In the genomic region with DNA sequence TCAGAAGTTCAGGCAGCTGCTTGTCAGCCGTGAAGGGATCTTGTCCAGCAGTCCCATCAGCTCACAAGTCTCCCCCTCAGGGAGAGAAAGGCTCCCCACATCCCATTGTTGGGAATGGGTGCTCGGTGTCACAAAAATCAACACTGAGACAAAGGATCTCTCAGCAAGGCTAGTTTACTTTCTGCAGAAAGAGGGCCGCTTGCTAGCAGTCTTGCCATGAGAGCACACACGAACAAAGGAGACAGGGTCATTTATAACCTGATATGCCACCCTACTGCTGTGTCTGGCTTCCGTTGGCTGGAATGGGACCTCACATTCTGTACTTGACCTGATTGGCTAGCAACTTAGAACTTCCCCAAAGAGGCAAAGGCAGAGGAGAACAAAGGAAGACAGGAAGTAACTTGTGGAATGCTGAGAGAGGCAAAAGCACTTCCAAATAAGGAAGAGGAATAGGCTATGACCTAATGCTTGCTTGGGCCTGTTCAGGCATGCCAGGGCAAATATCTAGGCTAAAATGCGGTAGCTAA, we compare ENCODE assay signal across 1 cellular context.
TF ChIP-seq lines count a peak whose summit lies in the region.

No MANE protein-coding gene starts in this region.

TF ChIP-seq in HEK293, 187 proteins besides CTCF, POLR2A, EP300 and RAD21 (continued from another document and continues in another):
- TF ChIP-seq, protein P1, sequence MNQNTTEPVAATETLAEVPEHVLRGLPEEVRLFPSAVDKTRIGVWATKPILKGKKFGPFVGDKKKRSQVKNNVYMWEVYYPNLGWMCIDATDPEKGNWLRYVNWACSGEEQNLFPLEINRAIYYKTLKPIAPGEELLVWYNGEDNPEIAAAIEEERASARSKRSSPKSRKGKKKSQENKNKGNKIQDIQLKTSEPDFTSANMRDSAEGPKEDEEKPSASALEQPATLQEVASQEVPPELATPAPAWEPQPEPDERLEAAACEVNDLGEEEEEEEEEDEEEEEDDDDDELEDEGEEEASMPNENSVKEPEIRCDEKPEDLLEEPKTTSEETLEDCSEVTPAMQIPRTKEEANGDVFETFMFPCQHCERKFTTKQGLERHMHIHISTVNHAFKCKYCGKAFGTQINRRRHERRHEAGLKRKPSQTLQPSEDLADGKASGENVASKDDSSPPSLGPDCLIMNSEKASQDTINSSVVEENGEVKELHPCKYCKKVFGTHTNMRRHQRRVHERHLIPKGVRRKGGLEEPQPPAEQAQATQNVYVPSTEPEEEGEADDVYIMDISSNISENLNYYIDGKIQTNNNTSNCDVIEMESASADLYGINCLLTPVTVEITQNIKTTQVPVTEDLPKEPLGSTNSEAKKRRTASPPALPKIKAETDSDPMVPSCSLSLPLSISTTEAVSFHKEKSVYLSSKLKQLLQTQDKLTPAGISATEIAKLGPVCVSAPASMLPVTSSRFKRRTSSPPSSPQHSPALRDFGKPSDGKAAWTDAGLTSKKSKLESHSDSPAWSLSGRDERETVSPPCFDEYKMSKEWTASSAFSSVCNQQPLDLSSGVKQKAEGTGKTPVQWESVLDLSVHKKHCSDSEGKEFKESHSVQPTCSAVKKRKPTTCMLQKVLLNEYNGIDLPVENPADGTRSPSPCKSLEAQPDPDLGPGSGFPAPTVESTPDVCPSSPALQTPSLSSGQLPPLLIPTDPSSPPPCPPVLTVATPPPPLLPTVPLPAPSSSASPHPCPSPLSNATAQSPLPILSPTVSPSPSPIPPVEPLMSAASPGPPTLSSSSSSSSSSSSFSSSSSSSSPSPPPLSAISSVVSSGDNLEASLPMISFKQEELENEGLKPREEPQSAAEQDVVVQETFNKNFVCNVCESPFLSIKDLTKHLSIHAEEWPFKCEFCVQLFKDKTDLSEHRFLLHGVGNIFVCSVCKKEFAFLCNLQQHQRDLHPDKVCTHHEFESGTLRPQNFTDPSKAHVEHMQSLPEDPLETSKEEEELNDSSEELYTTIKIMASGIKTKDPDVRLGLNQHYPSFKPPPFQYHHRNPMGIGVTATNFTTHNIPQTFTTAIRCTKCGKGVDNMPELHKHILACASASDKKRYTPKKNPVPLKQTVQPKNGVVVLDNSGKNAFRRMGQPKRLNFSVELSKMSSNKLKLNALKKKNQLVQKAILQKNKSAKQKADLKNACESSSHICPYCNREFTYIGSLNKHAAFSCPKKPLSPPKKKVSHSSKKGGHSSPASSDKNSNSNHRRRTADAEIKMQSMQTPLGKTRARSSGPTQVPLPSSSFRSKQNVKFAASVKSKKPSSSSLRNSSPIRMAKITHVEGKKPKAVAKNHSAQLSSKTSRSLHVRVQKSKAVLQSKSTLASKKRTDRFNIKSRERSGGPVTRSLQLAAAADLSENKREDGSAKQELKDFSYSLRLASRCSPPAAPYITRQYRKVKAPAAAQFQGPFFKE (tag by site-specific recombination; IDR thresholded peaks at IDR 0.05; ENCODE audit: borderline replicate concordance) = no peak
- peak; percentile 97 for TF ChIP-seq ZNF350 (tag by site-specific recombination; IDR thresholded peaks at IDR 0.05)
- TF ChIP-seq KLF1 (tag by site-specific recombination; IDR thresholded peaks at IDR 0.05) = no peak
- peak; percentile 85 for TF ChIP-seq ZNF366 (tag by site-specific recombination; conservative IDR thresholded peaks at IDR 0.05)
- TF ChIP-seq, protein P2, sequence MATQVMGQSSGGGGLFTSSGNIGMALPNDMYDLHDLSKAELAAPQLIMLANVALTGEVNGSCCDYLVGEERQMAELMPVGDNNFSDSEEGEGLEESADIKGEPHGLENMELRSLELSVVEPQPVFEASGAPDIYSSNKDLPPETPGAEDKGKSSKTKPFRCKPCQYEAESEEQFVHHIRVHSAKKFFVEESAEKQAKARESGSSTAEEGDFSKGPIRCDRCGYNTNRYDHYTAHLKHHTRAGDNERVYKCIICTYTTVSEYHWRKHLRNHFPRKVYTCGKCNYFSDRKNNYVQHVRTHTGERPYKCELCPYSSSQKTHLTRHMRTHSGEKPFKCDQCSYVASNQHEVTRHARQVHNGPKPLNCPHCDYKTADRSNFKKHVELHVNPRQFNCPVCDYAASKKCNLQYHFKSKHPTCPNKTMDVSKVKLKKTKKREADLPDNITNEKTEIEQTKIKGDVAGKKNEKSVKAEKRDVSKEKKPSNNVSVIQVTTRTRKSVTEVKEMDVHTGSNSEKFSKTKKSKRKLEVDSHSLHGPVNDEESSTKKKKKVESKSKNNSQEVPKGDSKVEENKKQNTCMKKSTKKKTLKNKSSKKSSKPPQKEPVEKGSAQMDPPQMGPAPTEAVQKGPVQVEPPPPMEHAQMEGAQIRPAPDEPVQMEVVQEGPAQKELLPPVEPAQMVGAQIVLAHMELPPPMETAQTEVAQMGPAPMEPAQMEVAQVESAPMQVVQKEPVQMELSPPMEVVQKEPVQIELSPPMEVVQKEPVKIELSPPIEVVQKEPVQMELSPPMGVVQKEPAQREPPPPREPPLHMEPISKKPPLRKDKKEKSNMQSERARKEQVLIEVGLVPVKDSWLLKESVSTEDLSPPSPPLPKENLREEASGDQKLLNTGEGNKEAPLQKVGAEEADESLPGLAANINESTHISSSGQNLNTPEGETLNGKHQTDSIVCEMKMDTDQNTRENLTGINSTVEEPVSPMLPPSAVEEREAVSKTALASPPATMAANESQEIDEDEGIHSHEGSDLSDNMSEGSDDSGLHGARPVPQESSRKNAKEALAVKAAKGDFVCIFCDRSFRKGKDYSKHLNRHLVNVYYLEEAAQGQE (tag by site-specific recombination; IDR thresholded peaks at IDR 0.05) = no peak
- TF ChIP-seq, protein P3, sequence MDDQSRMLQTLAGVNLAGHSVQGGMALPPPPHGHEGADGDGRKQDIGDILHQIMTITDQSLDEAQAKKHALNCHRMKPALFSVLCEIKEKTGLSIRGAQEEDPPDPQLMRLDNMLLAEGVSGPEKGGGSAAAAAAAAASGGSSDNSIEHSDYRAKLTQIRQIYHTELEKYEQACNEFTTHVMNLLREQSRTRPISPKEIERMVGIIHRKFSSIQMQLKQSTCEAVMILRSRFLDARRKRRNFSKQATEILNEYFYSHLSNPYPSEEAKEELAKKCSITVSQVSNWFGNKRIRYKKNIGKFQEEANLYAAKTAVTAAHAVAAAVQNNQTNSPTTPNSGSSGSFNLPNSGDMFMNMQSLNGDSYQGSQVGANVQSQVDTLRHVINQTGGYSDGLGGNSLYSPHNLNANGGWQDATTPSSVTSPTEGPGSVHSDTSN (CRISPR knock-in tag; IDR thresholded peaks at IDR 0.05) = no peak
- peak; percentile 56 for TF ChIP-seq ZBTB17 (tag by site-specific recombination; IDR thresholded peaks at IDR 0.05)
- TF ChIP-seq KLF10 (tag by site-specific recombination; IDR thresholded peaks at IDR 0.05) = no peak
- TF ChIP-seq GFI1B (tag by site-specific recombination; IDR thresholded peaks at IDR 0.05) = no peak
- no peak for TF ChIP-seq ZNF2 (tag by site-specific recombination; IDR thresholded peaks at IDR 0.05)
- TF ChIP-seq, protein P4, sequence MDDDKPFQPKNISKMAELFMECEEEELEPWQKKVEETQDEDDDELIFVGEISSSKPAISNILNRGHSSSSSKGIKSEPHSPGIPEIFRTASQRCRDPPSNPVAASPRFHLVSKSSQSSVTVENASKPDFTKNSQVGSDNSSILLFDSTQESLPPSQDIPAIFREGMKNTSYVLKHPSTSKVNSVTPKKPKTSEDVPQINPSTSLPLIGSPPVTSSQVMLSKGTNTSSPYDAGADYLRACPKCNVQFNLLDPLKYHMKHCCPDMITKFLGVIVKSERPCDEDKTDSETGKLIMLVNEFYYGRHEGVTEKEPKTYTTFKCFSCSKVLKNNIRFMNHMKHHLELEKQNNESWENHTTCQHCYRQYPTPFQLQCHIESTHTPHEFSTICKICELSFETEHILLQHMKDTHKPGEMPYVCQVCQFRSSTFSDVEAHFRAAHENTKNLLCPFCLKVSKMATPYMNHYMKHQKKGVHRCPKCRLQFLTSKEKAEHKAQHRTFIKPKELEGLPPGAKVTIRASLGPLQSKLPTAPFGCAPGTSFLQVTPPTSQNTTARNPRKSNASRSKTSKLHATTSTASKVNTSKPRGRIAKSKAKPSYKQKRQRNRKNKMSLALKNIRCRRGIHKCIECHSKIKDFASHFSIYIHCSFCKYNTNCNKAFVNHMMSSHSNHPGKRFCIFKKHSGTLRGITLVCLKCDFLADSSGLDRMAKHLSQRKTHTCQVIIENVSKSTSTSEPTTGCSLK (tag by site-specific recombination; IDR thresholded peaks at IDR 0.05) = no peak
- no peak for TF ChIP-seq RBAK (tag by site-specific recombination; IDR thresholded peaks at IDR 0.05)
- TF ChIP-seq, protein P5, sequence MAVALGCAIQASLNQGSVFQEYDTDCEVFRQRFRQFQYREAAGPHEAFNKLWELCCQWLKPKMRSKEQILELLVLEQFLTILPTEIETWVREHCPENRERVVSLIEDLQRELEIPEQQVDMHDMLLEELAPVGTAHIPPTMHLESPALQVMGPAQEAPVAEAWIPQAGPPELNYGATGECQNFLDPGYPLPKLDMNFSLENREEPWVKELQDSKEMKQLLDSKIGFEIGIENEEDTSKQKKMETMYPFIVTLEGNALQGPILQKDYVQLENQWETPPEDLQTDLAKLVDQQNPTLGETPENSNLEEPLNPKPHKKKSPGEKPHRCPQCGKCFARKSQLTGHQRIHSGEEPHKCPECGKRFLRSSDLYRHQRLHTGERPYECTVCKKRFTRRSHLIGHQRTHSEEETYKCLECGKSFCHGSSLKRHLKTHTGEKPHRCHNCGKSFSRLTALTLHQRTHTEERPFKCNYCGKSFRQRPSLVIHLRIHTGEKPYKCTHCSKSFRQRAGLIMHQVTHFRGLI (tag by site-specific recombination; IDR thresholded peaks at IDR 0.05) = no peak
- TF ChIP-seq HOXC10 (CRISPR knock-in tag; IDR thresholded peaks at IDR 0.05) = no peak
- no peak for TF ChIP-seq ZNF416 (tag by site-specific recombination; IDR thresholded peaks at IDR 0.05)
- peak; percentile 91 for TF ChIP-seq SCRT1 (tag by site-specific recombination; IDR thresholded peaks at IDR 0.05; ENCODE audit: borderline replicate concordance)
- TF ChIP-seq ZNF530 (tag by site-specific recombination; IDR thresholded peaks at IDR 0.05; ENCODE audit: low read depth) = no peak
- no peak for TF ChIP-seq ZNF23 (tag by site-specific recombination; IDR thresholded peaks at IDR 0.05; ENCODE audit: borderline replicate concordance)
- TF ChIP-seq MZF1 (tag by site-specific recombination; IDR thresholded peaks at IDR 0.05; ENCODE audit: borderline replicate concordance) = no peak
- TF ChIP-seq ZNF140 (tag by site-specific recombination; IDR thresholded peaks at IDR 0.05) = no peak
- no peak for TF ChIP-seq ZNF248 (tag by site-specific recombination; IDR thresholded peaks at IDR 0.05)
- TF ChIP-seq ZFP69B (tag by site-specific recombination; IDR thresholded peaks at IDR 0.05) = no peak
- 0 out of 2 replicates have a peak, but pooled peaks have one; percentile 16 for TF ChIP-seq OSR2 (tag by site-specific recombination; IDR thresholded peaks at IDR 0.05)
- TF ChIP-seq ZNF558 (tag by site-specific recombination; IDR thresholded peaks at IDR 0.05) = no peak
- TF ChIP-seq, protein P6, sequence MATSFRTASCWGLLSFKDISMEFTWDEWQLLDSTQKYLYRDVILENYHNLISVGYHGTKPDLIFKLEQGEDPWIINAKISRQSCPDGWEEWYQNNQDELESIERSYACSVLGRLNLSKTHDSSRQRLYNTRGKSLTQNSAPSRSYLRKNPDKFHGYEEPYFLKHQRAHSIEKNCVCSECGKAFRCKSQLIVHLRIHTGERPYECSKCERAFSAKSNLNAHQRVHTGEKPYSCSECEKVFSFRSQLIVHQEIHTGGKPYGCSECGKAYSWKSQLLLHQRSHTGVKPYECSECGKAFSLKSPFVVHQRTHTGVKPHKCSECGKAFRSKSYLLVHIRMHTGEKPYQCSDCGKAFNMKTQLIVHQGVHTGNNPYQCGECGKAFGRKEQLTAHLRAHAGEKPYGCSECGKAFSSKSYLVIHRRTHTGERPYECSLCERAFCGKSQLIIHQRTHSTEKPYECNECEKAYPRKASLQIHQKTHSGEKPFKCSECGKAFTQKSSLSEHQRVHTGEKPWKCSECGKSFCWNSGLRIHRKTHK (tag by site-specific recombination; IDR thresholded peaks at IDR 0.05) = no peak
- TF ChIP-seq BCL11B (tag by site-specific recombination; IDR thresholded peaks at IDR 0.05; ENCODE audit: low read depth) = no peak
- no peak for TF ChIP-seq ZNF596 (tag by site-specific recombination; IDR thresholded peaks at IDR 0.05)
- TF ChIP-seq ZNF223 (tag by site-specific recombination; IDR thresholded peaks at IDR 0.05) = no peak
- TF ChIP-seq, protein P7, sequence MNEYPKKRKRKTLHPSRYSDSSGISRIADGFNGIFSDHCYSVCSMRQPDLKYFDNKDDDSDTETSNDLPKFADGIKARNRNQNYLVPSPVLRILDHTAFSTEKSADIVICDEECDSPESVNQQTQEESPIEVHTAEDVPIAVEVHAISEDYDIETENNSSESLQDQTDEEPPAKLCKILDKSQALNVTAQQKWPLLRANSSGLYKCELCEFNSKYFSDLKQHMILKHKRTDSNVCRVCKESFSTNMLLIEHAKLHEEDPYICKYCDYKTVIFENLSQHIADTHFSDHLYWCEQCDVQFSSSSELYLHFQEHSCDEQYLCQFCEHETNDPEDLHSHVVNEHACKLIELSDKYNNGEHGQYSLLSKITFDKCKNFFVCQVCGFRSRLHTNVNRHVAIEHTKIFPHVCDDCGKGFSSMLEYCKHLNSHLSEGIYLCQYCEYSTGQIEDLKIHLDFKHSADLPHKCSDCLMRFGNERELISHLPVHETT (tag by site-specific recombination; IDR thresholded peaks at IDR 0.05) = no peak
- peak; percentile 46 for TF ChIP-seq ZNF660 (tag by site-specific recombination; IDR thresholded peaks at IDR 0.05)
- no peak for TF ChIP-seq ZNF16 (tag by site-specific recombination; IDR thresholded peaks at IDR 0.05; ENCODE audit: low read depth)
- no peak for TF ChIP-seq ZNF548 (tag by site-specific recombination; IDR thresholded peaks at IDR 0.05)
- TF ChIP-seq ZNF121 (tag by site-specific recombination; IDR thresholded peaks at IDR 0.05) = no peak
- no peak for TF ChIP-seq ZNF707 (tag by site-specific recombination; IDR thresholded peaks at IDR 0.05)
- TF ChIP-seq, protein P8, sequence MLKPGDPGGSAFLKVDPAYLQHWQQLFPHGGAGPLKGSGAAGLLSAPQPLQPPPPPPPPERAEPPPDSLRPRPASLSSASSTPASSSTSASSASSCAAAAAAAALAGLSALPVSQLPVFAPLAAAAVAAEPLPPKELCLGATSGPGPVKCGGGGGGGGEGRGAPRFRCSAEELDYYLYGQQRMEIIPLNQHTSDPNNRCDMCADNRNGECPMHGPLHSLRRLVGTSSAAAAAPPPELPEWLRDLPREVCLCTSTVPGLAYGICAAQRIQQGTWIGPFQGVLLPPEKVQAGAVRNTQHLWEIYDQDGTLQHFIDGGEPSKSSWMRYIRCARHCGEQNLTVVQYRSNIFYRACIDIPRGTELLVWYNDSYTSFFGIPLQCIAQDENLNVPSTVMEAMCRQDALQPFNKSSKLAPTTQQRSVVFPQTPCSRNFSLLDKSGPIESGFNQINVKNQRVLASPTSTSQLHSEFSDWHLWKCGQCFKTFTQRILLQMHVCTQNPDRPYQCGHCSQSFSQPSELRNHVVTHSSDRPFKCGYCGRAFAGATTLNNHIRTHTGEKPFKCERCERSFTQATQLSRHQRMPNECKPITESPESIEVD (tag by site-specific recombination; IDR thresholded peaks at IDR 0.05) = no peak
- TF ChIP-seq ZNF394 (tag by site-specific recombination; IDR thresholded peaks at IDR 0.05; ENCODE audit: borderline replicate concordance) = no peak
- no peak for TF ChIP-seq ZNF302 (tag by site-specific recombination; IDR thresholded peaks at IDR 0.05; ENCODE audit: low read depth)
- TF ChIP-seq ZNF654 (tag by site-specific recombination; IDR thresholded peaks at IDR 0.05; ENCODE audit: low read depth) = no peak
- no peak for TF ChIP-seq ZNF600 (tag by site-specific recombination; IDR thresholded peaks at IDR 0.05)
- TF ChIP-seq ZNF792 (tag by site-specific recombination; IDR thresholded peaks at IDR 0.05) = no peak
- TF ChIP-seq REPIN1 (tag by site-specific recombination; IDR thresholded peaks at IDR 0.05; ENCODE audit: low read depth) = no peak
- no peak for TF ChIP-seq ZNF514 (tag by site-specific recombination; IDR thresholded peaks at IDR 0.05)
- no peak for TF ChIP-seq ZNF664 (tag by site-specific recombination; IDR thresholded peaks at IDR 0.05)
